In genomic region chr14:97177016-97177415, GRCh38 we compare ENCODE assay signal across 1 cellular context.
TF ChIP-seq lines count a peak whose summit lies in the region.

No MANE protein-coding gene starts in this region.

TF ChIP-seq in H1, 55 proteins besides CTCF, POLR2A, EP300 and RAD21 (continued from another document):
- no peak for TF ChIP-seq E2F6 (IDR thresholded peaks at IDR 0.05)
- TF ChIP-seq NANOG (IDR thresholded peaks at IDR 0.05; ENCODE audit: insufficient read depth, low read depth, low read length, poor library complexity, severe bottlenecking), result no peak
